Comparison of ENCODE assay signal across 33 cellular contexts in genomic region chr11:111120691-111121090, GRCh38.
"Had no signal": no experiment of that assay in that cellular context is flagged by ENCODE, and none has a peak within 500 bp of the region (broad histone marks: within the 10 kb centered on the region; RNA-seq: fewer than 3 reads in every experiment).

No MANE protein-coding gene starts in this region.

- DNase-seq: activated B cell treated with CpG ODN at 0.5 μM for 24 hours; activated CD4-positive, alpha-beta memory T cell treated with anti-CD3 and anti-CD28 coated beads for 36 hours; activated CD4-positive, alpha-beta T cell treated with anti-CD3 and anti-CD28 coated beads for 4 hours; activated CD4-positive, alpha-beta T cell treated with anti-CD3 and anti-CD28 coated beads, Interleukin-2, amount 10 ng/mL, durations not matched to agents 24 days and 14 days; activated CD4-positive, alpha-beta T cell treated with anti-CD3 and anti-CD28 coated beads, Interleukin-2, amount 50 U/mL, for 1 hour; activated CD4-positive, alpha-beta T cell treated with anti-CD3 and anti-CD28 coated beads, Interleukin-2, amount 50 U/mL, for 4 hours; activated CD4-positive, CD25-positive, alpha-beta regulatory T cell treated with anti-CD3 and anti-CD28 coated beads, Interleukin-2, amount 50 U/mL, for 72 hours; activated CD8-positive, alpha-beta memory T cell treated with anti-CD3 and anti-CD28 coated beads, Interleukin-2, amount 50 U/mL, for 4 hours; activated CD8-positive, alpha-beta T cell treated with anti-CD3 and anti-CD28 coated beads for 36 hours; activated effector memory CD4-positive, alpha-beta T cell treated with anti-CD3 and anti-CD28 coated beads, Interleukin-2, amount 50 U/mL, for 16 hours; activated gamma-delta T cell treated with Interleukin-2 at 50 U/mL for 16 hours; activated naive CD4-positive, alpha-beta T cell; activated naive CD4-positive, alpha-beta T cell treated with anti-CD3 and anti-CD28 coated beads for 36 hours; activated naive CD4-positive, alpha-beta T cell treated with anti-CD3 and anti-CD28 coated beads, Interleukin-2, amount 50 U/mL, for 16 hours; activated naive CD8-positive, alpha-beta T cell treated with anti-CD3 and anti-CD28 coated beads for 36 hours; activated T-cell treated with anti-CD3 and anti-CD28 coated beads for 4 hours; activated T-cell treated with anti-CD3 and anti-CD28 coated beads, Interleukin-2, amount 50 U/mL, for 1 hour; activated T-cell treated with anti-CD3 and anti-CD28 coated beads, Interleukin-2, amount 50 U/mL, for 4 hours; activated T-cell treated with anti-CD3 and anti-CD28 coated beads, Interleukin-2, amount 50 U/mL, for 72 hours; amygdala; anterior cingulate cortex; caudate nucleus; cerebellar nuclear complex; T-helper 1 cell; T-helper 2 cell; T-helper 9 cell had no signal

- H3K27me3 ChIP-seq: ascending aorta, cardiac muscle cell had no signal

- ATAC-seq: activated CD8-positive, alpha-beta T cell treated with anti-CD3 and anti-CD28 coated beads for 36 hours; activated naive CD4-positive, alpha-beta T cell treated with anti-CD3 and anti-CD28 coated beads, Interleukin-2, amount 50 U/mL, for 72 hours; activated T-cell treated with anti-CD3 and anti-CD28 coated beads, Interleukin-2, amount 50 U/mL, for 4 hours; activated T-cell treated with anti-CD3 and anti-CD28 coated beads, Interleukin-2, amount 50 U/mL, for 72 hours; activated T-helper 17 cell treated with anti-CD3 and anti-CD28 coated beads, Interleukin-2, amount 50 U/mL, for 72 hours had no signal

- H3K9me3 ChIP-seq: ascending aorta had no signal

- H3K4me3 ChIP-seq: ascending aorta, cardiac muscle cell had no signal

- H3K4me1 ChIP-seq: ascending aorta had no signal

- FAIRE-seq: bronchial epithelial cell, TTC549 had no signal

- H3K36me3 ChIP-seq: ascending aorta, cardiac muscle cell had no signal

- H3K27ac ChIP-seq: ascending aorta, cardiac muscle cell, VCaP had no signal
